ENCODE assay signal across 15 cellular contexts in the genomic region with DNA sequence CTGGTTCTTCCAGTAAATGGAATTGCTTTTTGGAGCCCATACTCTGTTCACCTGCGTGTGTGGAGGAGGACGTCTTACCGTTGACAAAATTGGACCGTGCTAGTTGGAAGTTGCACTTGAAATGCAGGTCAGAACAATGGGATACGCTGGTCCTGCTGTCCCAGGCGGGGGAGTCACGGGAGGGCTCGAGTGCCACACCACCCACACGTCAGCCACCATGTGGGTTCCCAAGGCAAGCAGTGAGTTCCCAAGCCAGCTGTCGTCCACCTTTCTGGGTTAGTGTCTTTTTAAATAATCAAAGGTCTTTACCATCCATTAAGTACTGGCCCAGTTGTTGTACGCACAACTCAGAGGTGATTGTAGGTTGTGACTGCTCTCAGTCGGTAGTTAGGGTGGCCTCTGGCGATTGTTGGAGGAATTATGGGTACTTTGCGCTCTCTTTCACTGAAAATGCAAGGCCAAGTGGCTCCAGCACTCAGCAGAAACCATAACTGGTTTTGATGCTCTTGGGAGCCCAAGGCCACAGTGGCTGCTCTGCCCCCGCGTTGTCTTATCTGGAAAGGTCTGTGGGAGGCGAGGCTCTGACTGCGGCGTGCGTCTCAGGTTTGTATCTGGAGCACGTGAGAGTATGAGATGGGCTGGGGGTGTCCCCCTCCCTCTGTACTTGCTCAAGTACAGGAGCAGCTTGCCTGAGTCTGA. TPM values are rescaled to one million over a fixed set of nuclear protein-coding genes. Genes with fewer than 3 reads are reported as not detected.
DNase-seq lines count a peak whose midpoint lies in the region; ATAC-seq and TF ChIP-seq lines count a peak whose summit lies in the region.
"Had no signal": no experiment of that assay in that cellular context is flagged by ENCODE, and none has a peak within 500 bp of the region (broad histone marks: within the 10 kb centered on the region; RNA-seq: fewer than 3 reads in every experiment).

No MANE protein-coding gene starts in this region.

- H3K9me3 Mint-ChIP-seq in activated naive CD8-positive, alpha-beta T cell treated with anti-CD3 and anti-CD28 coated beads, Interleukin-2, amount 50 U/mL, for 24 hours, result no peaks in the 10 kb centered on the region
- no peaks in the 10 kb centered on the region for H3K9me3 Mint-ChIP-seq in nephron progenitor cell

- H3K27ac Mint-ChIP-seq in activated naive CD8-positive, alpha-beta T cell treated with anti-CD3 and anti-CD28 coated beads, Interleukin-2, amount 50 U/mL, for 24 hours, result no peak overlapping the region
- H3K27ac Mint-ChIP-seq in nephron progenitor cell, result peak overlapping the region; percentile 66
- H3K27ac Mint-ChIP-seq: T-helper 17 cell had no signal

- 56 to 58% methylated on average over 21 of the region's 21 CpGs for WGBS in heart right ventricle, 2 donors
- 69 to 72% methylated on average over 13 to 20 of the region's 21 CpGs for WGBS in upper lobe of left lung, 2 donors

- no peaks in the 10 kb centered on the region for H3K27me3 Mint-ChIP-seq in activated naive CD8-positive, alpha-beta T cell treated with anti-CD3 and anti-CD28 coated beads, Interleukin-2, amount 50 U/mL, for 24 hours
- peaks cover 3% of the 10 kb centered on the region for H3K27me3 Mint-ChIP-seq in nephron progenitor cell (ENCODE audit: low read depth, poor library complexity)
- H3K27me3 Mint-ChIP-seq: T-helper 17 cell had no signal

- no peaks in the 10 kb centered on the region for H3K36me3 ChIP-seq in heart right ventricle
- H3K36me3 ChIP-seq in upper lobe of left lung, result no peaks in the 10 kb centered on the region
- H3K36me3 ChIP-seq: esophagus muscularis mucosa had no signal

- ATAC-seq in heart right ventricle (peak in 3 of 8 donors; percentile 2 to 22 (median 12)), Right ventricle myocardium superior (ENCODE audit: poor library complexity) (no peak), upper lobe of left lung (ENCODE audit: low FRiP score in 2 of 2) (peak in 1 of 2 donors; percentile 8)
- ATAC-seq in activated naive CD8-positive, alpha-beta T cell treated with anti-CD3 and anti-CD28 coated beads, Interleukin-2, amount 50 U/mL, for 24 hours, result peak; percentile 36
- ATAC-seq: psoas muscle, T-helper 17 cell had no signal

- TF ChIP-seq POLR2A in upper lobe of left lung (IDR thresholded peaks at IDR 0.05), result no peak

- peak overlapping the region in 9 of 10 donors; percentile 24 to 81 (median 64) for H3K27ac ChIP-seq in heart right ventricle
- H3K27ac ChIP-seq in upper lobe of left lung, result peak overlapping the region in 3 of 4 donors; percentile 63 to 82 (median 66)
- H3K27ac ChIP-seq: psoas muscle had no signal

- intact Hi-C loops in heart right ventricle (cut with DNase I), result no loop called here
- intact Hi-C loops in Right ventricle myocardium superior (cut with DNase I), result no loop called here

- peaks cover 2% of the 10 kb centered on the region for H3K36me3 Mint-ChIP-seq in activated naive CD8-positive, alpha-beta T cell treated with anti-CD3 and anti-CD28 coated beads, Interleukin-2, amount 50 U/mL, for 24 hours (ENCODE audit: low read depth)
- H3K36me3 Mint-ChIP-seq in nephron progenitor cell (ENCODE audit: low read depth), result peaks cover 78% of the 10 kb centered on the region

- H3K4me1 Mint-ChIP-seq in activated naive CD8-positive, alpha-beta T cell treated with anti-CD3 and anti-CD28 coated beads, Interleukin-2, amount 50 U/mL, for 24 hours, result peaks cover 20% of the 10 kb centered on the region
- H3K4me1 Mint-ChIP-seq in nephron progenitor cell, result peaks cover 74% of the 10 kb centered on the region

- peaks cover 4 to 72% (median 38%) of the 10 kb centered on the region in 9 donors for H3K4me1 ChIP-seq in heart right ventricle
- peaks cover 6 to 44% (median 24%) of the 10 kb centered on the region in 4 donors for H3K4me1 ChIP-seq in upper lobe of left lung

- no peak for TF ChIP-seq EP300 in upper lobe of left lung (IDR thresholded peaks at IDR 0.05)

- H3K27me3 ChIP-seq in heart right ventricle, result no peaks in the 10 kb centered on the region
- no peaks in the 10 kb centered on the region for H3K27me3 ChIP-seq in upper lobe of left lung
- H3K27me3 ChIP-seq: esophagus muscularis mucosa had no signal

- H3K9me3 ChIP-seq in heart right ventricle (no peaks in the 10 kb centered on the region), upper lobe of left lung (no peaks in the 10 kb centered on the region)
- H3K9me3 ChIP-seq: esophagus muscularis mucosa, psoas muscle had no signal

- DNase-seq in heart right ventricle (peak in 1 of 2 donors; percentile 3), Right ventricle myocardium superior (no peak), nephron progenitor cell (no peak), upper lobe of left lung (peak; percentile 22 to 36), DMS153 treated with DMSO at 0.1 percent for 48 hours (lab: John Stamatoyannopoulos, UW; ENCODE audit: unreplicated experiment) (no peak), SHP77 treated with DMSO at 0.1 percent for 48 hours (lab: John Stamatoyannopoulos, UW) (no peak), kidney tubule cell (ENCODE audit: low spot score) (no peak)
- no peak for DNase-seq in activated naive CD8-positive, alpha-beta T cell treated with anti-CD3 and anti-CD28 coated beads, Interleukin-2, amount 50 U/mL, for 24 hours
- DNase-seq: mesenchymal stem cell; NCI-H146; NCI-H524 treated with DMSO at 0.1 percent for 48 hours; stimulated activated CD4-positive, alpha-beta T cell treated with anti-CD3 and anti-CD28 coated beads, Interleukin-2, amount 100 ng/mL, for 48 hours; T-helper 17 cell had no signal

- TF ChIP-seq CTCF in heart right ventricle (IDR thresholded peaks at IDR 0.05) (no peak), nephron progenitor cell (IDR thresholded peaks at IDR 0.05) (no peak), upper lobe of left lung (IDR thresholded peaks at IDR 0.05) (no peak)

- no peak overlapping the region for H3K4me3 Mint-ChIP-seq in activated naive CD8-positive, alpha-beta T cell treated with anti-CD3 and anti-CD28 coated beads, Interleukin-2, amount 50 U/mL, for 24 hours
- peak overlapping the region; percentile 24 for H3K4me3 Mint-ChIP-seq in nephron progenitor cell
- H3K4me3 Mint-ChIP-seq: T-helper 17 cell had no signal

- H3K4me3 ChIP-seq in heart right ventricle (peak overlapping the region in 1 of 10 donors; percentile 10), upper lobe of left lung (no peak overlapping the region)
- H3K4me3 ChIP-seq: esophagus muscularis mucosa, psoas muscle had no signal

RNA-seq across cellular contexts. Expression of a gene that starts 14.2 kb away (rescaled TPM):
- total RNA-seq in heart right ventricle (100 to 1,000 TPM in 6 of 10 donors, 10 to 100 TPM in 4; 81.1 to 164 (median 118) TPM), Right ventricle myocardium superior (73.6 TPM), upper lobe of left lung (100 to 1,000 TPM; 159 to 285 (median 260) TPM)
- polyA plus RNA-seq in heart right ventricle, result 10 to 100 TPM; 20.0 to 24.9 TPM

Comparison
In these comparisons a context has a peak if more than half of its experiments do, and no peak if none do; other contexts are left out.
1. DNase-seq: peak in upper lobe of left lung (2 of 2); none in Right ventricle myocardium superior (single experiment), activated naive CD8-positive, alpha-beta T cell treated with anti-CD3 and anti-CD28 coated beads, Interleukin-2, amount 50 U/mL, for 24 hours (single experiment), nephron progenitor cell (single experiment), DMS153 treated with DMSO at 0.1 percent for 48 hours (single experiment), SHP77 treated with DMSO at 0.1 percent for 48 hours (single experiment) and kidney tubule cell (single experiment).